ENCODE assay signal across 17 cellular contexts in the genomic region with DNA sequence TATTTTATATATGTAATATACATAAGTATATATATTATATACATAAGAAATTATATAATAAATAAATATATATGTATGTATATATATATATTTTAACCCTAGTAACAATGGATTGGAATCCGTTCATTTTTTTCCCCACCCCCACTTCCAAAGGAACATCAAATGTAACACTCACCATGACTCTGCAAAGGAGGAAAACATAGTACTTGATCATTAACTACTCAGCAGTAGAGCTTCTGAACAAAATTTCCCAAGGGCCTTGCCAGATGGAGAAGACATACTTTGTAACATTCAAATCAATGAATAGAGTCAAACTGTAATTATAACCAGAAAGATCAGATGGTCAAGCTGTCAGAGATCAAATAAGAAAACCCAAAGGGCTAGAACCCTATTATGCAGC.
"Had no signal": no experiment of that assay in that cellular context is flagged by ENCODE, and none has a peak within 500 bp of the region (broad histone marks: within the 10 kb centered on the region; RNA-seq: fewer than 3 reads in every experiment).

No MANE protein-coding gene starts in this region.

- ATAC-seq: activated CD8-positive, alpha-beta T cell treated with anti-CD3 and anti-CD28 coated beads, Interleukin-2, amount 10 ng/mL, durations not matched to agents 7 days and 5 days; activated naive CD4-positive, alpha-beta T cell treated with anti-CD3 and anti-CD28 coated beads, Interleukin-2, amount 50 U/mL, for 72 hours; activated T-cell treated with anti-CD3 and anti-CD28 coated beads, Interleukin-2, amount 50 U/mL, for 72 hours; left lung; stimulated activated naive B cell treated with anti-CD40 and anti-IgM and Interleukin-4, amounts not matched to agents 10 μg/mL and 1 μg/mL and 100 μg/mL, for 72 hours; WTC11 had no signal

- DNase-seq: activated CD4-positive, alpha-beta T cell treated with anti-CD3 and anti-CD28 coated beads for 4 hours; activated CD8-positive, alpha-beta memory T cell treated with anti-CD3 and anti-CD28 coated beads, Interleukin-2, amount 50 U/mL, for 48 hours; activated CD8-positive, alpha-beta T cell treated with anti-CD3 and anti-CD28 coated beads, Interleukin-2, amount 10 ng/mL, durations not matched to agents 7 days and 5 days; activated gamma-delta T cell; activated T-cell treated with anti-CD3 and anti-CD28 coated beads, Interleukin-2, amount 50 U/mL, for 72 hours; dorsolateral prefrontal cortex; erythroblast; left lung; mammary epithelial cell; naive B cell; ovary; retina; stimulated activated CD4-positive, alpha-beta T cell treated with anti-CD3 and anti-CD28 coated beads, Interleukin-2, amount 100 ng/mL, for 48 hours; stimulated activated naive B cell treated with anti-CD40 and anti-IgM and Interleukin-4, amounts not matched to agents 10 μg/mL and 1 μg/mL and 100 μg/mL, for 72 hours; T-helper 2 cell had no signal
